3 cellular contexts compared by ENCODE assay signal in the genomic region with DNA sequence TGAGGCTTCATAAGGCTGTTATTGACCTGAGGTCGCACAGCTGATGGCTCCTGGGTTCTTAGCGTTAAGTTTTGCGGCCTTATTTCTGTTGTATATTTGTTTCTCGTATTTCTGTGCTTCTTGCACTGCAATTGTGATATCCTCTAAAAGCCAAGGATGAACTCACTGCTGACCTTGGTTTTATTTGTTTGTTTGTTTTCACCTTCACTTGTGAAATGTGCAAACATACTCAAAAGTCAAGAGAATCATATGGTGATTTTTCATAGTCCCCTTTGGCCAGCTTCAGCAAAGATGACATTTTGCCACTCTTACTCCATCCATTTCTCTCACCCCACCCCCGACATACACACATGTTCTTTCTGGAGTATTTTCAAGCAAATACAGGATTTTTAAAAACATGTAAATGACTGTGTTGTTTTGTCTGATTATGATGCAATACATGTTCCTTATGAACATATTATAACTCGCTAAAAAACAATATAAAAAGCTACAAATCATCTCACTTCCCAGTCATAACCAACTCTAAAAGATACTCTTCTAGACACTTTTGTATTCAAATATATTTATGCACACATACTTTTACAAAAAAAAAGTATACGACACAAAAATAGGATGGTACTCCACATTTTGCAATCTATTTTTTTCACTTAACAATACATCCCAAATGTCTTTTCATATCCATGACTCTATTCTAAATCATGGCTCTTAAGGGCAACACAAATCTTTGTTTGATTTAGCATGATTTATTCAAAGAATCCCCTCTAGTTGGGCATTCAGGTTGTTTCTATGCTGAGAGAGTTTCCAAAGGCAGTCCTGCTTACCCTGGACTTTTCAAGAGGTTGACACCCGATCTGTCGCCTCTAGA.
TF ChIP-seq lines count a peak whose summit lies in the region.

No MANE protein-coding gene starts in this region.

TF ChIP-seq in A549, 52 proteins besides CTCF, POLR2A, EP300 and RAD21:
- peak in 1 of 2 experiments; percentile 12; a peak in 1 of 4 replicates for TF ChIP-seq CEBPB (IDR thresholded peaks at IDR 0.05)
- no peak for TF ChIP-seq ZC3H11A (IDR thresholded peaks at IDR 0.05)
- TF ChIP-seq EHF (CRISPR knock-in tag; IDR thresholded peaks at IDR 0.05), result no peak
- no peak for TF ChIP-seq ZFP36 (IDR thresholded peaks at IDR 0.05; ENCODE audit: borderline replicate concordance, partially characterized antibody)

TF ChIP-seq in K562, 482 proteins besides CTCF, POLR2A, EP300 and RAD21 (continues in another document):
- no peak for TF ChIP-seq BDP1 (IDR thresholded peaks at IDR 0.05; ENCODE audit: insufficient read depth, insufficient read length)
- TF ChIP-seq ZSCAN32 (CRISPR knock-in tag; IDR thresholded peaks at IDR 0.05), result peak; percentile 57; the same call in 1 of the 2 replicates
- TF ChIP-seq, protein P1, sequence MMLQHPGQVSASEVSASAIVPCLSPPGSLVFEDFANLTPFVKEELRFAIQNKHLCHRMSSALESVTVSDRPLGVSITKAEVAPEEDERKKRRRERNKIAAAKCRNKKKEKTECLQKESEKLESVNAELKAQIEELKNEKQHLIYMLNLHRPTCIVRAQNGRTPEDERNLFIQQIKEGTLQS (IDR thresholded peaks at IDR 0.05), result peak; percentile 70
- TF ChIP-seq, protein P1 (CRISPR knock-in tag; conservative IDR thresholded peaks at IDR 0.05), result no peak
- no peak for TF ChIP-seq GABPB1 (CRISPR knock-in tag; IDR thresholded peaks at IDR 0.05)
- TF ChIP-seq ZNF121 (CRISPR knock-in tag; conservative IDR thresholded peaks at IDR 0.05), result no peak
- TF ChIP-seq ZNF347 (CRISPR knock-in tag; IDR thresholded peaks at IDR 0.05; ENCODE audit: low read depth), result no peak
- no peak for TF ChIP-seq ARID1B (IDR thresholded peaks at IDR 0.05)
- TF ChIP-seq, protein P2, sequence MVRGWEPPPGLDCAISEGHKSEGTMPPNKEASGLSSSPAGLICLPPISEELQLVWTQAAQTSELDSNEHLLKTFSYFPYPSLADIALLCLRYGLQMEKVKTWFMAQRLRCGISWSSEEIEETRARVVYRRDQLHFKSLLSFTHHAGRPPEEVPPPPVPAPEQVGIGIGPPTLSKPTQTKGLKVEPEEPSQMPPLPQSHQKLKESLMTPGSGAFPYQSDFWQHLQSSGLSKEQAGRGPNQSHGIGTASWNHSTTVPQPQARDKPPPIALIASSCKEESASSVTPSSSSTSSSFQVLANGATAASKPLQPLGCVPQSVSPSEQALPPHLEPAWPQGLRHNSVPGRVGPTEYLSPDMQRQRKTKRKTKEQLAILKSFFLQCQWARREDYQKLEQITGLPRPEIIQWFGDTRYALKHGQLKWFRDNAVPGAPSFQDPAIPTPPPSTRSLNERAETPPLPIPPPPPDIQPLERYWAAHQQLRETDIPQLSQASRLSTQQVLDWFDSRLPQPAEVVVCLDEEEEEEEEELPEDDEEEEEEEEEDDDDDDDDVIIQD (CRISPR knock-in tag; IDR thresholded peaks at IDR 0.05), result no peak
- TF ChIP-seq, protein P3, sequence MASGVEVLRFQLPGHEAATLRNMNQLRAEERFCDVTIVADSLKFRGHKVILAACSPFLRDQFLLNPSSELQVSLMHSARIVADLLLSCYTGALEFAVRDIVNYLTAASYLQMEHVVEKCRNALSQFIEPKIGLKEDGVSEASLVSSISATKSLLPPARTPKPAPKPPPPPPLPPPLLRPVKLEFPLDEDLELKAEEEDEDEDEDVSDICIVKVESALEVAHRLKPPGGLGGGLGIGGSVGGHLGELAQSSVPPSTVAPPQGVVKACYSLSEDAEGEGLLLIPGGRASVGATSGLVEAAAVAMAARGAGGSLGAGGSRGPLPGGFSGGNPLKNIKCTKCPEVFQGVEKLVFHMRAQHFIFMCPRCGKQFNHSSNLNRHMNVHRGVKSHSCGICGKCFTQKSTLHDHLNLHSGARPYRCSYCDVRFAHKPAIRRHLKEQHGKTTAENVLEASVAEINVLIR (CRISPR knock-in tag; IDR thresholded peaks at IDR 0.05), result no peak
- TF ChIP-seq POLR2B (IDR thresholded peaks at IDR 0.05; ENCODE audit: low read depth, partially characterized antibody), result no peak
- TF ChIP-seq ZNF79 (CRISPR knock-in tag; IDR thresholded peaks at IDR 0.05; ENCODE audit: low read depth), result no peak
- no peak for TF ChIP-seq KHSRP (IDR thresholded peaks at IDR 0.05)
- no peak for TF ChIP-seq RBM15 (IDR thresholded peaks at IDR 0.05; ENCODE audit: insufficient read depth, low read length)
- TF ChIP-seq ELF1 (tag; IDR thresholded peaks at IDR 0.05), result no peak
- TF ChIP-seq RB1 (IDR thresholded peaks at IDR 0.05; ENCODE audit: low read depth), result no peak
- TF ChIP-seq POLR2AphosphoS5 (IDR thresholded peaks at IDR 0.05; ENCODE audit: control insufficient read depth, insufficient read depth, low read depth, low read length), result no peak
- TF ChIP-seq ZFP30 (CRISPR knock-in tag; IDR thresholded peaks at IDR 0.05; ENCODE audit: borderline replicate concordance), result no peak
- peak; percentile 78 for TF ChIP-seq CEBPB (tag; IDR thresholded peaks at IDR 0.05)
- TF ChIP-seq, protein P4, sequence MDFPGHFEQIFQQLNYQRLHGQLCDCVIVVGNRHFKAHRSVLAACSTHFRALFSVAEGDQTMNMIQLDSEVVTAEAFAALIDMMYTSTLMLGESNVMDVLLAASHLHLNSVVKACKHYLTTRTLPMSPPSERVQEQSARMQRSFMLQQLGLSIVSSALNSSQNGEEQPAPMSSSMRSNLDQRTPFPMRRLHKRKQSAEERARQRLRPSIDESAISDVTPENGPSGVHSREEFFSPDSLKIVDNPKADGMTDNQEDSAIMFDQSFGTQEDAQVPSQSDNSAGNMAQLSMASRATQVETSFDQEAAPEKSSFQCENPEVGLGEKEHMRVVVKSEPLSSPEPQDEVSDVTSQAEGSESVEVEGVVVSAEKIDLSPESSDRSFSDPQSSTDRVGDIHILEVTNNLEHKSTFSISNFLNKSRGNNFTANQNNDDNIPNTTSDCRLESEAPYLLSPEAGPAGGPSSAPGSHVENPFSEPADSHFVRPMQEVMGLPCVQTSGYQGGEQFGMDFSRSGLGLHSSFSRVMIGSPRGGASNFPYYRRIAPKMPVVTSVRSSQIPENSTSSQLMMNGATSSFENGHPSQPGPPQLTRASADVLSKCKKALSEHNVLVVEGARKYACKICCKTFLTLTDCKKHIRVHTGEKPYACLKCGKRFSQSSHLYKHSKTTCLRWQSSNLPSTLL (IDR thresholded peaks at IDR 0.05), result no peak
- TF ChIP-seq XRCC5 (IDR thresholded peaks at IDR 0.05; ENCODE audit: low read depth, low read length), result no peak
- TF ChIP-seq, protein P5, sequence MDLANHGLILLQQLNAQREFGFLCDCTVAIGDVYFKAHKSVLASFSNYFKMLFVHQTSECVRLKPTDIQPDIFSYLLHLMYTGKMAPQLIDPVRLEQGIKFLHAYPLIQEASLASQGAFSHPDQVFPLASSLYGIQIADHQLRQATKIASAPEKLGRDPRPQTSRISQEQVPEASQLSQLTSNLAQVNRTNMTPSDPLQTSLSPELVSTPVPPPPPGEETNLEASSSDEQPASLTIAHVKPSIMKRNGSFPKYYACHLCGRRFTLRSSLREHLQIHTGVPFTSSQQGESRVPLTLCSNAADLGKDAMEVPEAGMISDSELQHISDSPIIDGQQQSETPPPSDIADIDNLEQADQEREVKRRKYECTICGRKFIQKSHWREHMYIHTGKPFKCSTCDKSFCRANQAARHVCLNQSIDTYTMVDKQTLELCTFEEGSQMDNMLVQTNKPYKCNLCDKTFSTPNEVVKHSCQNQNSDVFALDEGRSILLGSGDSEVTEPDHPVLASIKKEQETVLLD (IDR thresholded peaks at IDR 0.05), result no peak
- TF ChIP-seq ILK (tag; IDR thresholded peaks at IDR 0.05; ENCODE audit: borderline replicate concordance, low read depth), result no peak
- no peak for TF ChIP-seq C11orf30 (IDR thresholded peaks at IDR 0.05; ENCODE audit: low read depth)
- TF ChIP-seq SLC30A9 (CRISPR knock-in tag; IDR thresholded peaks at IDR 0.05), result no peak

TF ChIP-seq in liver, 16 proteins besides CTCF, POLR2A, EP300 and RAD21:
- TF ChIP-seq, protein P1 (IDR thresholded peaks at IDR 0.05), result no peak
- TF ChIP-seq HNF4A (conservative IDR thresholded peaks at IDR 0.05) (peak; percentile 56 to 59), RXRA (IDR thresholded peaks at IDR 0.05) (peak; percentile 56 to 77), FOXA1 (IDR thresholded peaks at IDR 0.05) (no peak), YY1 (IDR thresholded peaks at IDR 0.05) (peak; percentile 45), NR2F2 (IDR thresholded peaks at IDR 0.05) (no peak), TAF1 (conservative IDR thresholded peaks at IDR 0.05) (no peak), FOXA2 (IDR thresholded peaks at IDR 0.05) (peak; percentile 46), GABPA (IDR thresholded peaks at IDR 0.05 in 1 of 2, conservative IDR thresholded peaks at IDR 0.05 in 1 of 2) (no peak), JUND (IDR thresholded peaks at IDR 0.05) (peak in 1 of 2 donors; percentile 21), SP1 (IDR thresholded peaks at IDR 0.05) (peak; percentile 50)
